ENCODE assay signal across 2 cellular contexts in the genomic region with DNA sequence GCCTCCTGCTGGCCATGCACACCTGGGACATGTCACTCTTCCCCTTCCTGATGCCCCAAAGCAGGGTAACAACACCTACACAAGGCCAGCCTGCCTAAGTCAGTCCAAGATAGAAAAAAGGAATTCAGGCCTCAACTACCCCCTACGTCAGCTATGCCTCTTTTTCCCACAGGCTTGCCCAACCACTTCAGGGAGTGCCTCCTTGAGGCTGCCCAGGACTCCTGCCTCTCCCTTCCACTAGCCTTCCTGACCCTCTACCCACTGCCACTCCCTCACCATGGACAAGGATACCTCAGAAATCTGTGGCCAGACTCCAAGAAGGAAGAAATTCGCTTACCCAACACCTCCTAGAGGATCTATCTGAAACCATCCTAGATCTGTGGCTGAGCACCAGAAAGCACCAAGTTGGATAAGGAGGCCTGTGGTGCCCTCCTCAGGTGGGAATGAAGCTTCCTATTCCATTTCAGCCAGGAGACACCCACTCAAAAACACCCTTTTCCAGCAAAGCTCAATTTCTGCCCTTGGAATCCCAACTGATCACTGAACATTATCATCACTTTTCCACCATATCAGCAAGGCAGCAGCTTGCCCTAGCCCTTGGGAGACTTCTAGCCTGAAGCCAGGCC.
TF ChIP-seq lines count a peak whose summit lies in the region.

No MANE protein-coding gene starts in this region.

TF ChIP-seq in SK-N-SH, 30 proteins besides CTCF, POLR2A, EP300 and RAD21 (continued from another document):
- TF ChIP-seq, protein P1, sequence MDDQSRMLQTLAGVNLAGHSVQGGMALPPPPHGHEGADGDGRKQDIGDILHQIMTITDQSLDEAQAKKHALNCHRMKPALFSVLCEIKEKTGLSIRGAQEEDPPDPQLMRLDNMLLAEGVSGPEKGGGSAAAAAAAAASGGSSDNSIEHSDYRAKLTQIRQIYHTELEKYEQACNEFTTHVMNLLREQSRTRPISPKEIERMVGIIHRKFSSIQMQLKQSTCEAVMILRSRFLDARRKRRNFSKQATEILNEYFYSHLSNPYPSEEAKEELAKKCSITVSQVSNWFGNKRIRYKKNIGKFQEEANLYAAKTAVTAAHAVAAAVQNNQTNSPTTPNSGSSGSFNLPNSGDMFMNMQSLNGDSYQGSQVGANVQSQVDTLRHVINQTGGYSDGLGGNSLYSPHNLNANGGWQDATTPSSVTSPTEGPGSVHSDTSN (IDR thresholded peaks at IDR 0.05) = no peak
- no peak for TF ChIP-seq TEAD4 (IDR thresholded peaks at IDR 0.05; ENCODE audit: borderline replicate concordance, insufficient read depth)
- TF ChIP-seq GATA2 (CRISPR knock-in tag; IDR thresholded peaks at IDR 0.05) = no peak
- TF ChIP-seq MXI1 (IDR thresholded peaks at IDR 0.05; ENCODE audit: low read depth, low read length) = no peak
- no peak for TF ChIP-seq JUND (IDR thresholded peaks at IDR 0.05)
- TF ChIP-seq TAF1 (IDR thresholded peaks at IDR 0.05; ENCODE audit: borderline replicate concordance, low read depth, low read length) = no peak
- no peak for TF ChIP-seq ELF1 (IDR thresholded peaks at IDR 0.05)
- no peak for TF ChIP-seq FOXM1 (IDR thresholded peaks at IDR 0.05; ENCODE audit: low read depth)
- no peak for TF ChIP-seq TCF12 (IDR thresholded peaks at IDR 0.05)
- no peak for TF ChIP-seq NFIC (IDR thresholded peaks at IDR 0.05; ENCODE audit: borderline replicate concordance)
- no peak for TF ChIP-seq RXRA (IDR thresholded peaks at IDR 0.05; ENCODE audit: borderline replicate concordance, low read depth)
- TF ChIP-seq CHD2 (IDR thresholded peaks at IDR 0.05; ENCODE audit: low read length, partially characterized antibody) = no peak
- no peak for TF ChIP-seq YY1 (IDR thresholded peaks at IDR 0.05; ENCODE audit: low read depth)
- TF ChIP-seq POLR2AphosphoS5 (IDR thresholded peaks at IDR 0.05; ENCODE audit: low read depth, low read length) = no peak
- TF ChIP-seq EZH2phosphoT487 (IDR thresholded peaks at IDR 0.05; ENCODE audit: borderline replicate concordance, low read depth) = no peak

TF ChIP-seq in SK-N-SH treated with all-trans-retinoic acid at 6 μM for 48 hours, 23 proteins besides CTCF, POLR2A, EP300 and RAD21 (continued from another document):
- TF ChIP-seq, protein P2, sequence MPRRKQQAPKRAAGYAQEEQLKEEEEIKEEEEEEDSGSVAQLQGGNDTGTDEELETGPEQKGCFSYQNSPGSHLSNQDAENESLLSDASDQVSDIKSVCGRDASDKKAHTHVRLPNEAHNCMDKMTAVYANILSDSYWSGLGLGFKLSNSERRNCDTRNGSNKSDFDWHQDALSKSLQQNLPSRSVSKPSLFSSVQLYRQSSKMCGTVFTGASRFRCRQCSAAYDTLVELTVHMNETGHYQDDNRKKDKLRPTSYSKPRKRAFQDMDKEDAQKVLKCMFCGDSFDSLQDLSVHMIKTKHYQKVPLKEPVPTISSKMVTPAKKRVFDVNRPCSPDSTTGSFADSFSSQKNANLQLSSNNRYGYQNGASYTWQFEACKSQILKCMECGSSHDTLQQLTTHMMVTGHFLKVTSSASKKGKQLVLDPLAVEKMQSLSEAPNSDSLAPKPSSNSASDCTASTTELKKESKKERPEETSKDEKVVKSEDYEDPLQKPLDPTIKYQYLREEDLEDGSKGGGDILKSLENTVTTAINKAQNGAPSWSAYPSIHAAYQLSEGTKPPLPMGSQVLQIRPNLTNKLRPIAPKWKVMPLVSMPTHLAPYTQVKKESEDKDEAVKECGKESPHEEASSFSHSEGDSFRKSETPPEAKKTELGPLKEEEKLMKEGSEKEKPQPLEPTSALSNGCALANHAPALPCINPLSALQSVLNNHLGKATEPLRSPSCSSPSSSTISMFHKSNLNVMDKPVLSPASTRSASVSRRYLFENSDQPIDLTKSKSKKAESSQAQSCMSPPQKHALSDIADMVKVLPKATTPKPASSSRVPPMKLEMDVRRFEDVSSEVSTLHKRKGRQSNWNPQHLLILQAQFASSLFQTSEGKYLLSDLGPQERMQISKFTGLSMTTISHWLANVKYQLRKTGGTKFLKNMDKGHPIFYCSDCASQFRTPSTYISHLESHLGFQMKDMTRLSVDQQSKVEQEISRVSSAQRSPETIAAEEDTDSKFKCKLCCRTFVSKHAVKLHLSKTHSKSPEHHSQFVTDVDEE (CRISPR knock-in tag; IDR thresholded peaks at IDR 0.05) = no peak
- TF ChIP-seq, protein P3, sequence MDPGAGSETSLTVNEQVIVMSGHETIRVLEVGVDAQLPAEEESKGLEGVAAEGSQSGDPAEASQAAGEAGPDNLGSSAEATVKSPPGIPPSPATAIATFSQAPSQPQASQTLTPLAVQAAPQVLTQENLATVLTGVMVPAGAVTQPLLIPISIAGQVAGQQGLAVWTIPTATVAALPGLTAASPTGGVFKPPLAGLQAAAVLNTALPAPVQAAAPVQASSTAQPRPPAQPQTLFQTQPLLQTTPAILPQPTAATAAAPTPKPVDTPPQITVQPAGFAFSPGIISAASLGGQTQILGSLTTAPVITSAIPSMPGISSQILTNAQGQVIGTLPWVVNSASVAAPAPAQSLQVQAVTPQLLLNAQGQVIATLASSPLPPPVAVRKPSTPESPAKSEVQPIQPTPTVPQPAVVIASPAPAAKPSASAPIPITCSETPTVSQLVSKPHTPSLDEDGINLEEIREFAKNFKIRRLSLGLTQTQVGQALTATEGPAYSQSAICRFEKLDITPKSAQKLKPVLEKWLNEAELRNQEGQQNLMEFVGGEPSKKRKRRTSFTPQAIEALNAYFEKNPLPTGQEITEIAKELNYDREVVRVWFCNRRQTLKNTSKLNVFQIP (CRISPR knock-in tag; IDR thresholded peaks at IDR 0.05; ENCODE audit: borderline replicate concordance, low read depth) = no peak
- no peak for TF ChIP-seq ZNF8 (CRISPR knock-in tag; IDR thresholded peaks at IDR 0.05)
- TF ChIP-seq, protein P4, sequence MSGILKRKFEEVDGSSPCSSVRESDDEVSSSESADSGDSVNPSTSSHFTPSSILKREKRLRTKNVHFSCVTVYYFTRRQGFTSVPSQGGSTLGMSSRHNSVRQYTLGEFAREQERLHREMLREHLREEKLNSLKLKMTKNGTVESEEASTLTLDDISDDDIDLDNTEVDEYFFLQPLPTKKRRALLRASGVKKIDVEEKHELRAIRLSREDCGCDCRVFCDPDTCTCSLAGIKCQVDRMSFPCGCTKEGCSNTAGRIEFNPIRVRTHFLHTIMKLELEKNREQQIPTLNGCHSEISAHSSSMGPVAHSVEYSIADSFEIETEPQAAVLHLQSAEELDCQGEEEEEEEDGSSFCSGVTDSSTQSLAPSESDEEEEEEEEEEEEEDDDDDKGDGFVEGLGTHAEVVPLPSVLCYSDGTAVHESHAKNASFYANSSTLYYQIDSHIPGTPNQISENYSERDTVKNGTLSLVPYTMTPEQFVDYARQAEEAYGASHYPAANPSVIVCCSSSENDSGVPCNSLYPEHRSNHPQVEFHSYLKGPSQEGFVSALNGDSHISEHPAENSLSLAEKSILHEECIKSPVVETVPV (CRISPR knock-in tag; IDR thresholded peaks at IDR 0.05) = no peak
- TF ChIP-seq, protein P5, sequence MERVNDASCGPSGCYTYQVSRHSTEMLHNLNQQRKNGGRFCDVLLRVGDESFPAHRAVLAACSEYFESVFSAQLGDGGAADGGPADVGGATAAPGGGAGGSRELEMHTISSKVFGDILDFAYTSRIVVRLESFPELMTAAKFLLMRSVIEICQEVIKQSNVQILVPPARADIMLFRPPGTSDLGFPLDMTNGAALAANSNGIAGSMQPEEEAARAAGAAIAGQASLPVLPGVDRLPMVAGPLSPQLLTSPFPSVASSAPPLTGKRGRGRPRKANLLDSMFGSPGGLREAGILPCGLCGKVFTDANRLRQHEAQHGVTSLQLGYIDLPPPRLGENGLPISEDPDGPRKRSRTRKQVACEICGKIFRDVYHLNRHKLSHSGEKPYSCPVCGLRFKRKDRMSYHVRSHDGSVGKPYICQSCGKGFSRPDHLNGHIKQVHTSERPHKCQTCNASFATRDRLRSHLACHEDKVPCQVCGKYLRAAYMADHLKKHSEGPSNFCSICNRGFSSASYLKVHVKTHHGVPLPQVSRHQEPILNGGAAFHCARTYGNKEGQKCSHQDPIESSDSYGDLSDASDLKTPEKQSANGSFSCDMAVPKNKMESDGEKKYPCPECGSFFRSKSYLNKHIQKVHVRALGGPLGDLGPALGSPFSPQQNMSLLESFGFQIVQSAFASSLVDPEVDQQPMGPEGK (CRISPR knock-in tag; IDR thresholded peaks at IDR 0.05; ENCODE audit: borderline replicate concordance) = no peak
- no peak for TF ChIP-seq TOX (CRISPR knock-in tag; IDR thresholded peaks at IDR 0.05; ENCODE audit: borderline replicate concordance)
- TF ChIP-seq PPARA (CRISPR knock-in tag; IDR thresholded peaks at IDR 0.05; ENCODE audit: borderline replicate concordance) = no peak
- TF ChIP-seq SNAI2 (CRISPR knock-in tag; IDR thresholded peaks at IDR 0.05) = no peak
- TF ChIP-seq ESRRG (CRISPR knock-in tag; IDR thresholded peaks at IDR 0.05) = no peak
- no peak for TF ChIP-seq TCF4 (CRISPR knock-in tag; IDR thresholded peaks at IDR 0.05; ENCODE audit: borderline replicate concordance)
- TF ChIP-seq RARB (CRISPR knock-in tag; IDR thresholded peaks at IDR 0.05) = no peak
- no peak for TF ChIP-seq ZNF70 (CRISPR knock-in tag; IDR thresholded peaks at IDR 0.05)
- TF ChIP-seq, protein P6, sequence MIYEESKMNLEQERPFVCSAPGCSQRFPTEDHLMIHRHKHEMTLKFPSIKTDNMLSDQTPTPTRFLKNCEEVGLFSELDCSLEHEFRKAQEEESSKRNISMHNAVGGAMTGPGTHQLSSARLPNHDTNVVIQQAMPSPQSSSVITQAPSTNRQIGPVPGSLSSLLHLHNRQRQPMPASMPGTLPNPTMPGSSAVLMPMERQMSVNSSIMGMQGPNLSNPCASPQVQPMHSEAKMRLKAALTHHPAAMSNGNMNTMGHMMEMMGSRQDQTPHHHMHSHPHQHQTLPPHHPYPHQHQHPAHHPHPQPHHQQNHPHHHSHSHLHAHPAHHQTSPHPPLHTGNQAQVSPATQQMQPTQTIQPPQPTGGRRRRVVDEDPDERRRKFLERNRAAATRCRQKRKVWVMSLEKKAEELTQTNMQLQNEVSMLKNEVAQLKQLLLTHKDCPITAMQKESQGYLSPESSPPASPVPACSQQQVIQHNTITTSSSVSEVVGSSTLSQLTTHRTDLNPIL (CRISPR knock-in tag; IDR thresholded peaks at IDR 0.05; ENCODE audit: low read depth) = no peak
